In genomic region chr5:134459491-134459890, GRCh38 we compare ENCODE assay signal across 19 cellular contexts. TPM values are rescaled to one million over a fixed set of nuclear protein-coding genes. Genes with fewer than 3 reads are reported as not detected.
DNase-seq lines count a peak whose midpoint lies in the region; ATAC-seq, FAIRE-seq and TF ChIP-seq lines count a peak whose summit lies in the region.
"Had no signal": no experiment of that assay in that cellular context is flagged by ENCODE, and none has a peak within 500 bp of the region (broad histone marks: within the 10 kb centered on the region; RNA-seq: fewer than 3 reads in every experiment).

No MANE protein-coding gene starts in this region.

- TF ChIP-seq POLR2A in IMR-90 (IDR thresholded peaks at IDR 0.05; ENCODE audit: low read depth, low read length) = no peak
- no peak for TF ChIP-seq POLR2A in HepG2 (IDR thresholded peaks at IDR 0.05; ENCODE audit: insufficient read depth in 1 of 2, low read depth in 2 of 2, low read length in 2 of 2)
- TF ChIP-seq POLR2A in spleen (IDR thresholded peaks at IDR 0.05) = no peak
- TF ChIP-seq POLR2A in stomach (IDR thresholded peaks at IDR 0.05) = no peak

- dilution Hi-C loops in mammary epithelial cell (cut with HindIII; ENCODE audit: low sequenced_read_pairs) = no loop called here
- dilution Hi-C loops in IMR-90 (cut with HindIII; ENCODE audit: low sequenced_read_pairs, unreplicated experiment) = no loop called here

- H3K27ac ChIP-seq in mammary epithelial cell (ENCODE audit: insufficient read depth, low read depth, low read length) = no peak overlapping the region
- no peak overlapping the region for H3K27ac ChIP-seq in IMR-90 (ENCODE audit: insufficient read depth, low read length)
- no peak overlapping the region for H3K27ac ChIP-seq in HepG2 (ENCODE audit: extremely low read length, insufficient read depth, low read length)
- no peak overlapping the region for H3K27ac ChIP-seq in spleen
- H3K27ac ChIP-seq in stomach = no peak overlapping the region
- H3K27ac ChIP-seq: 22Rv1; BLaER1 treated with 17β-estradiol and CSF1 and Interleukin-3, amounts not matched to agents 10 nM and 100 nM; SJSA1 had no signal

- no peak overlapping the region for H3K23ac ChIP-seq in IMR-90 (ENCODE audit: low read depth, low read length)

- H3K56ac ChIP-seq in IMR-90 (ENCODE audit: extremely low read depth, insufficient read depth, low read length) = no peak overlapping the region

- H3K18ac ChIP-seq in IMR-90 (ENCODE audit: low read depth, low read length) = no peak overlapping the region

- H4K5ac ChIP-seq in IMR-90 (ENCODE audit: low read depth, low read length) = no peak overlapping the region

- CTCF ChIA-PET in MCF 10A (lab: Yijun Ruan, JAX) = interaction anchor here (0.8 to 2.5 kb wide), 6 partner anchors 14 to 280 kb away, joined by 3 to 16 read pairs (median 4); no protein-coding TSS in a partner anchor
- CTCF ChIA-PET in mammary epithelial cell (lab: Charles Lee; ENCODE audit: low non-redundant PET) = no interaction called here
- CTCF ChIA-PET in IMR-90 (lab: Yijun Ruan, JAX) = no interaction called here
- CTCF ChIA-PET in HepG2 (lab: Yijun Ruan, JAX; ENCODE audit: low intra/inter-chr PET ratio, low total read pairs) = no interaction called here

- DNase-seq in MCF 10A (ENCODE audit: unreplicated experiment) (no peak), mammary epithelial cell (no peak), IMR-90 (no peak), HepG2 (ENCODE audit: low spot score) (no peak), spleen (peak; percentile 54), glomerular visceral epithelial cell (ENCODE audit: extremely low spot score) (no peak), DMS 273 treated with DMSO at 0.1 percent for 48 hours (lab: John Stamatoyannopoulos, UW) (no peak), stomach (no peak)
- DNase-seq: CD4-positive, alpha-beta memory T cell; GF-D8; KG1; NCI-H1092 treated with DMSO at 0.1 percent for 48 hours; NCI-H146; NCI-H226; NCI-H748 treated with DMSO at 0.1 percent for 48 hours had no signal

- H3K9ac ChIP-seq in mammary epithelial cell (ENCODE audit: insufficient read depth, low read length) (no peak overlapping the region), IMR-90 (ENCODE audit: low read depth, low read length) (no peak overlapping the region), HepG2 (ENCODE audit: insufficient read depth, low read depth, low read length) (no peak overlapping the region)
- H3K9ac ChIP-seq: BLaER1 treated with 17β-estradiol and CSF1 and Interleukin-3, amounts not matched to agents 10 nM and 100 nM had no signal

- peak overlapping the region; percentile 27; the same call in 1 of the 2 replicates for H2AK5ac ChIP-seq in IMR-90 (ENCODE audit: low read depth, low read length)

- H3K9me1 ChIP-seq in IMR-90 (ENCODE audit: insufficient read depth, low read length) = peaks cover 16% of the 10 kb centered on the region

- intact Hi-C loops in MCF 10A (cut with micrococcal nuclease) = no loop called here
- intact Hi-C loops in mammary epithelial cell (cut with micrococcal nuclease) = no loop called here
- intact Hi-C loops in IMR-90 (cut with micrococcal nuclease) = no loop called here
- intact Hi-C loops in HepG2 (cut with micrococcal nuclease; ENCODE audit: unreplicated experiment) = no loop called here
- intact Hi-C loops in spleen (cut with DNase I; ENCODE audit: low total_unique reads) = no loop called here
- intact Hi-C loops in stomach (cut with DNase I; ENCODE audit: low total_unique reads) = no loop called here

- H3K27ac Mint-ChIP-seq in MCF 10A (ENCODE audit: low read depth, unreplicated experiment) = peak overlapping the region; percentile 68

- no peaks in the 10 kb centered on the region for H3K36me3 ChIP-seq in mammary epithelial cell (ENCODE audit: insufficient read depth, low read length)
- no peaks in the 10 kb centered on the region for H3K36me3 ChIP-seq in IMR-90 (ENCODE audit: control insufficient read depth, insufficient read depth, low read length)
- no peaks in the 10 kb centered on the region for H3K36me3 ChIP-seq in HepG2 (replicated peaks in 1 of 2; ENCODE audit: control insufficient read depth in 1 of 2, insufficient read depth in 2 of 2, low read length in 2 of 2)
- H3K36me3 ChIP-seq in spleen = no peaks in the 10 kb centered on the region
- no peaks in the 10 kb centered on the region for H3K36me3 ChIP-seq in stomach
- H3K36me3 ChIP-seq: BLaER1 treated with 17β-estradiol and CSF1 and Interleukin-3, amounts not matched to agents 10 nM and 100 nM; HAP-1; SJSA1 had no signal

- no peaks in the 10 kb centered on the region for H3K9me3 Mint-ChIP-seq in MCF 10A (ENCODE audit: unreplicated experiment)

- TF ChIP-seq EP300 in HepG2 (IDR thresholded peaks at IDR 0.05; ENCODE audit: low read depth in 2 of 2, low read length in 2 of 2) (no peak), HepG2 (CRISPR knock-in tag; IDR thresholded peaks at IDR 0.05; ENCODE audit: borderline replicate concordance) (no peak), stomach (IDR thresholded peaks at IDR 0.05) (no peak)

- H3K4ac ChIP-seq in IMR-90 (ENCODE audit: low read depth, low read length) = no peak overlapping the region

- H3K27me3 Mint-ChIP-seq in MCF 10A (ENCODE audit: insufficient read depth, unreplicated experiment) = no peaks in the 10 kb centered on the region
- H3K27me3 Mint-ChIP-seq: CD4-positive, alpha-beta memory T cell had no signal

- H2BK20ac ChIP-seq in IMR-90 (ENCODE audit: low read depth, low read length) = no peak overlapping the region

- 0 out of 2 replicates have a peak overlapping the region, but pooled peaks have one; percentile 17 for H2BK120ac ChIP-seq in IMR-90 (ENCODE audit: low read depth, low read length)

- no peaks in the 10 kb centered on the region for H3K27me3 ChIP-seq in mammary epithelial cell (ENCODE audit: insufficient read depth, low read length)
- H3K27me3 ChIP-seq in IMR-90 (ENCODE audit: control insufficient read depth, insufficient read depth, low read length) = no peaks in the 10 kb centered on the region
- H3K27me3 ChIP-seq in HepG2 (ENCODE audit: control insufficient read depth in 1 of 2, insufficient read depth in 2 of 2, low read length in 2 of 2) = peaks cover 0 to 14% of the 10 kb centered on the region in 2 experiments; a peak in 3 of 5 replicates
- H3K27me3 ChIP-seq in spleen (replicated peaks in 1 of 7) = no peaks in the 10 kb centered on the region
- H3K27me3 ChIP-seq in stomach = no peaks in the 10 kb centered on the region
- H3K27me3 ChIP-seq: BLaER1 treated with 17β-estradiol and CSF1 and Interleukin-3, amounts not matched to agents 10 nM and 100 nM; SJSA1 had no signal

- BruUV-seq in MCF 10A (replicated peaks; lab: Mats Ljungman, UMichigan) (no TSS peak), mammary epithelial cell (replicated peaks; lab: Mats Ljungman, UMichigan) (no TSS peak), IMR-90 (replicated peaks; lab: Mats Ljungman, UMichigan) (no TSS peak), HepG2 (replicated peaks; lab: Mats Ljungman, UMichigan) (no TSS peak)

- H4K20me1 ChIP-seq in mammary epithelial cell (ENCODE audit: insufficient read depth, low read length) (no peaks in the 10 kb centered on the region), IMR-90 (ENCODE audit: insufficient read depth, low read length) (no peaks in the 10 kb centered on the region), HepG2 (ENCODE audit: insufficient read depth, low read length) (no peaks in the 10 kb centered on the region)
- H4K20me1 ChIP-seq: BLaER1 treated with 17β-estradiol and CSF1 and Interleukin-3, amounts not matched to agents 10 nM and 100 nM had no signal

- 100% methylated on average over 1 of the region's 1 CpG for WGBS in mammary epithelial cell (ENCODE audit: low coverage, missing lambda C conversion rate)
- WGBS in IMR-90 (ENCODE audit: extremely low coverage in 2 of 2, insufficient read length in 1 of 2), 2 experiments = no CpG with 5 or more reads among the region's 1 CpG
- 25% methylated on average over 1 of the region's 1 CpG for WGBS in HepG2 (ENCODE audit: low lambda C conversion rate)
- 87 to 100% (median 96%) methylated on average over 1 of the region's 1 CpG for WGBS in spleen, 5 donors
- WGBS in stomach, 5 donors = 92 to 100% (median 100%) methylated on average over 1 of the region's 1 CpG

- no peak for FAIRE-seq in HepG2 (lab: Jason Lieb, UNC)

- POLR2A ChIA-PET in MCF 10A (lab: Yijun Ruan, JAX) (interaction anchor here (0.8 to 11.6 kb wide), 9 partner anchors 14 to 93 kb away, joined by 3 to 321 read pairs (median 5); partner anchors contain the start of genes CDKL3, CDKN2AIPNL and JADE2), IMR-90 (lab: Charles Lee; ENCODE audit: unreplicated experiment) (no interaction called here), HepG2 (lab: Yijun Ruan, JAX) (interaction anchor here (0.9 to 1.8 kb wide), 2 partner anchors 47 to 52 kb away, joined by 3 to 6 read pairs; no protein-coding TSS in a partner anchor)

- peak overlapping the region; percentile 76 for H2AK9ac ChIP-seq in IMR-90 (replicated peaks; ENCODE audit: low read depth, low read length, poor library complexity)

- peaks cover 37% of the 10 kb centered on the region for H3K4me1 Mint-ChIP-seq in MCF 10A (ENCODE audit: insufficient read depth, unreplicated experiment)

- TF ChIP-seq CTCF in MCF 10A (IDR thresholded peaks at IDR 0.05; ENCODE audit: unreplicated experiment) = no peak
- no peak for TF ChIP-seq CTCF in mammary epithelial cell (conservative IDR thresholded peaks at IDR 0.05 in 1 of 2, IDR thresholded peaks at IDR 0.05 in 1 of 2; ENCODE audit: extremely low read depth in 1 of 2, insufficient read depth in 1 of 2, low read depth in 1 of 2, low read length in 2 of 2)
- TF ChIP-seq CTCF in IMR-90 (conservative IDR thresholded peaks at IDR 0.05; ENCODE audit: low read depth, low read length) = no peak
- no peak for TF ChIP-seq CTCF in HepG2 (CRISPR knock-in tag; IDR thresholded peaks at IDR 0.05)
- TF ChIP-seq CTCF in spleen (IDR thresholded peaks at IDR 0.05 in 8 of 11, conservative IDR thresholded peaks at IDR 0.05 in 3 of 11) = no peak
- no peak for TF ChIP-seq CTCF in stomach (IDR thresholded peaks at IDR 0.05)

- no peak overlapping the region for H3K4me3 Mint-ChIP-seq in MCF 10A (ENCODE audit: unreplicated experiment)

- H3K36me3 Mint-ChIP-seq in MCF 10A (ENCODE audit: insufficient read depth, unreplicated experiment) = no peaks in the 10 kb centered on the region
- H3K36me3 Mint-ChIP-seq: CD4-positive, alpha-beta memory T cell had no signal

- H3K4me1 ChIP-seq in mammary epithelial cell (ENCODE audit: insufficient read depth, low read length) (peaks cover 18% of the 10 kb centered on the region), IMR-90 (ENCODE audit: control insufficient read depth, insufficient read depth, low read length) (peaks cover 12% of the 10 kb centered on the region), HepG2 (ENCODE audit: insufficient read depth, low read length) (peaks cover 22% of the 10 kb centered on the region), spleen (peaks cover 0 to 12% (median 7%) of the 10 kb centered on the region in 6 donors), stomach (peaks cover 0 to 17% (median 5%) of the 10 kb centered on the region in 4 donors)
- H3K4me1 ChIP-seq: HAP-1, SJSA1 had no signal

- no peaks in the 10 kb centered on the region for H3K79me1 ChIP-seq in IMR-90 (ENCODE audit: low read depth in 1 of 2, low read length in 2 of 2)

- H3K79me2 ChIP-seq in mammary epithelial cell (ENCODE audit: insufficient read depth, low read length) (no peaks in the 10 kb centered on the region), HepG2 (ENCODE audit: insufficient read depth, low read length) (no peaks in the 10 kb centered on the region)

- H3K14ac ChIP-seq in IMR-90 (replicated peaks; ENCODE audit: low read depth, low read length) = no peak overlapping the region

- TF ChIP-seq RAD21 in IMR-90 (IDR thresholded peaks at IDR 0.05; ENCODE audit: low read length) (no peak), HepG2 (CRISPR knock-in tag; IDR thresholded peaks at IDR 0.05) (no peak)

- no peaks in the 10 kb centered on the region for H3K9me3 ChIP-seq in mammary epithelial cell (replicated peaks; ENCODE audit: insufficient read depth, low read length)
- H3K9me3 ChIP-seq in IMR-90 (ENCODE audit: control insufficient read depth, insufficient read depth, low read length) = no peaks in the 10 kb centered on the region
- H3K9me3 ChIP-seq in HepG2 (ENCODE audit: low read length) = no peaks in the 10 kb centered on the region
- H3K9me3 ChIP-seq in spleen = no peaks in the 10 kb centered on the region
- H3K9me3 ChIP-seq in stomach = no peaks in the 10 kb centered on the region
- H3K9me3 ChIP-seq: BLaER1 treated with 17β-estradiol and CSF1 and Interleukin-3, amounts not matched to agents 10 nM and 100 nM; HAP-1; SJSA1 had no signal

- ATAC-seq in IMR-90 (ENCODE audit: low read depth) (no peak), HepG2 (0 out of 3 replicates have a peak, but pooled peaks have one; percentile 11)

- no peak overlapping the region for H4K91ac ChIP-seq in IMR-90 (ENCODE audit: insufficient read depth, low read depth, low read length)

- H3K4me3 ChIP-seq in mammary epithelial cell (replicated peaks in 1 of 3; ENCODE audit: insufficient read depth in 1 of 3, low read depth in 2 of 3, low read length in 3 of 3) = no peak overlapping the region
- H3K4me3 ChIP-seq in IMR-90 (ENCODE audit: insufficient read depth, low read depth, low read length) = no peak overlapping the region
- H3K4me3 ChIP-seq in HepG2 (replicated peaks in 1 of 3; ENCODE audit: insufficient read depth in 1 of 3, low read depth in 2 of 3, low read length in 3 of 3) = no peak overlapping the region
- no peak overlapping the region for H3K4me3 ChIP-seq in spleen
- H3K4me3 ChIP-seq in stomach = no peak overlapping the region
- H3K4me3 ChIP-seq: BLaER1 treated with 17β-estradiol and CSF1 and Interleukin-3, amounts not matched to agents 10 nM and 100 nM; HAP-1; SJSA1 had no signal

- no peak overlapping the region for H2BK5ac ChIP-seq in IMR-90 (ENCODE audit: low read depth, low read length, poor library complexity, severe bottlenecking)

- in situ Hi-C loops in mammary epithelial cell (cut with MboI; ENCODE audit: low sequenced_read_pairs in 2 of 2) = loop anchor here in 1 of 2 donors (10.0 kb wide), 1 partner anchor 55 kb away; no protein-coding TSS in a partner anchor
- in situ Hi-C loops in IMR-90 (cut with MboI; ENCODE audit: low sequenced_read_pairs) = no loop called here
- in situ Hi-C loops in HepG2 (cut with HindIII; ENCODE audit: extremely low pct_ligation_motif_present, low pct_unique_long_range_greater_than_20kb) = no loop called here

- H2BK15ac ChIP-seq in IMR-90 (ENCODE audit: low read depth, low read length) = no peak overlapping the region

- H2AFZ ChIP-seq in mammary epithelial cell (ENCODE audit: low read depth, low read length) = no peak overlapping the region
- H2AFZ ChIP-seq in IMR-90 (replicated peaks; ENCODE audit: low read length, poor library complexity) = peak overlapping the region; percentile 33
- H2AFZ ChIP-seq in HepG2 (ENCODE audit: low read length) = no peak overlapping the region

- no peak overlapping the region for H4K8ac ChIP-seq in IMR-90 (ENCODE audit: low read depth in 2 of 2, low read length in 2 of 2)

- H3K4me2 ChIP-seq in mammary epithelial cell (ENCODE audit: insufficient read depth, low read depth, low read length) = no peak overlapping the region
- H3K4me2 ChIP-seq in IMR-90 (ENCODE audit: low read depth, low read length) = no peak overlapping the region
- no peak overlapping the region for H3K4me2 ChIP-seq in HepG2 (ENCODE audit: low read depth, low read length)

RNA-seq across cellular contexts. Expression of gene CDKN2AIPNL, which starts 47.8 kb away (rescaled TPM):
- total RNA-seq in MCF 10A (2022) = 75.1 and 82.4 TPM in 2 replicates
- total RNA-seq in mammary epithelial cell = 10 to 100 TPM; 28.7 to 30.0 TPM
- polyA plus RNA-seq in mammary epithelial cell = 17.5 TPM
- 4.7 TPM for polyA minus RNA-seq in mammary epithelial cell
- total RNA-seq in IMR-90 (2012; rRNA removed) = 18.1 and 27.5 TPM in 2 replicates
- 11.1 and 14.0 TPM in 2 replicates for polyA plus RNA-seq in IMR-90 (2012; rRNA removed)
- 10.8 and 11.5 TPM in 2 replicates for polyA plus RNA-seq in IMR-90 (2012; cell fraction: cytosol; rRNA removed)
- 2.3 and 5.1 TPM in 2 replicates for polyA plus RNA-seq in IMR-90 (2012; cell fraction: nucleus; rRNA removed; ENCODE audit: low replicate concordance)
- total RNA-seq in HepG2 (2016; rRNA removed; fragmentation: Illumina TruSeq; extraction: Trizol) = 46.5 and 51.2 TPM in 2 replicates
- total RNA-seq in HepG2 (2016; cell fraction: cytosol; rRNA removed; fragmentation: Illumina TruSeq; extraction: Trizol; ENCODE audit: low read depth) = 43.9 and 45.2 TPM in 2 replicates
- total RNA-seq in HepG2 (2016; cell fraction: insoluble cytoplasmic fraction; rRNA removed; fragmentation: Illumina TruSeq; extraction: Trizol) = 51.0 and 57.6 TPM in 2 replicates
- total RNA-seq in HepG2 (2016; cell fraction: membrane; rRNA removed; fragmentation: Illumina TruSeq; extraction: Trizol) = 82.5 and 85.3 TPM in 2 replicates
- 16.1 and 18.5 TPM in 2 replicates for total RNA-seq in HepG2 (2016; cell fraction: nucleus; rRNA removed; fragmentation: Illumina TruSeq; extraction: Trizol)
- polyA plus RNA-seq in HepG2 (2011; rRNA removed) = 13.5 and 17.4 TPM in 2 replicates
- polyA plus RNA-seq in HepG2 (2011; cell fraction: cytosol; rRNA removed) = 15.3 and 17.9 TPM in 2 replicates
- 3.4 and 4.0 TPM in 2 replicates for polyA plus RNA-seq in HepG2 (2011; cell fraction: nucleus; rRNA removed)
- 16.4 and 22.9 TPM in 2 replicates for polyA plus RNA-seq in HepG2 (2012)
- 45.6 and 53.1 TPM in 2 replicates for polyA plus RNA-seq in HepG2 (2016; cell fraction: cytosol; fragmentation: Illumina TruSeq; extraction: Trizol; ENCODE audit: low read depth)
- polyA plus RNA-seq in HepG2 (2016; cell fraction: insoluble cytoplasmic fraction; fragmentation: Illumina TruSeq; extraction: Trizol; ENCODE audit: low read depth) = 52.5 and 57.0 TPM in 2 replicates
- 72.1 and 73.9 TPM in 2 replicates for polyA plus RNA-seq in HepG2 (2016; cell fraction: membrane; fragmentation: Illumina TruSeq; extraction: Trizol; ENCODE audit: low read depth)
- 25.5 and 28.1 TPM in 2 replicates for polyA plus RNA-seq in HepG2 (2016; cell fraction: nucleus; fragmentation: Illumina TruSeq; extraction: Trizol; ENCODE audit: insufficient read depth, low read depth)
- polyA minus RNA-seq in HepG2 (2011; rRNA and poly(A)+ RNA removed; ENCODE audit: low replicate concordance) = 7.8 TPM in 2 replicates
- polyA minus RNA-seq in HepG2 (2011; cell fraction: cytosol; rRNA and poly(A)+ RNA removed) = 5.6 and 10.3 TPM in 2 replicates
- polyA minus RNA-seq in HepG2 (2011; cell fraction: nucleus; rRNA and poly(A)+ RNA removed) = 5.3 and 6.8 TPM in 2 replicates
- total RNA-seq in spleen = 10 to 100 TPM; 13.1 to 16.5 (median 14.2) TPM
- 10 to 100 TPM; 24.5 to 42.7 (median 30.8) TPM for polyA plus RNA-seq in spleen
- 10 to 100 TPM in 3 of 5 donors, 1 to 10 TPM in 2; 2.0 to 44.3 (median 22.2) TPM for total RNA-seq in stomach
- polyA plus RNA-seq in stomach = 10 to 100 TPM; 32.1 to 49.7 (median 40.9) TPM
